In genomic region chr15:90265271-90266060, GRCh38 we compare ENCODE assay signal across 1 cellular context.
TF ChIP-seq lines count a peak whose summit lies in the region.

TSS of gene NGRN (plus strand) at chr15:90265672. CDS start at chr15:90265713, 41 bp downstream.

TF ChIP-seq in HEK293, 187 proteins besides CTCF, POLR2A, EP300 and RAD21 (continued from another document):
- TF ChIP-seq ZNF561 (tag by site-specific recombination; IDR thresholded peaks at IDR 0.05; ENCODE audit: borderline replicate concordance) (peak; percentile 52; the same call in 1 of the 2 replicates), ZNF654 (tag by site-specific recombination; IDR thresholded peaks at IDR 0.05; ENCODE audit: low read depth) (no peak), ZNF785 (tag by site-specific recombination; IDR thresholded peaks at IDR 0.05) (no peak), ZNF596 (tag by site-specific recombination; IDR thresholded peaks at IDR 0.05) (no peak), ZFP69B (tag by site-specific recombination; IDR thresholded peaks at IDR 0.05) (0 out of 2 replicates have a peak, but pooled peaks have one; percentile 56), ZNF707 (tag by site-specific recombination; IDR thresholded peaks at IDR 0.05) (no peak), ZBTB11 (tag by site-specific recombination; conservative IDR thresholded peaks at IDR 0.05; ENCODE audit: low read depth) (peak; percentile 90), ZNF488 (tag by site-specific recombination; IDR thresholded peaks at IDR 0.05) (no peak), BCL11A (tag by site-specific recombination; IDR thresholded peaks at IDR 0.05; ENCODE audit: low read depth) (no peak), YY2 (tag by site-specific recombination; IDR thresholded peaks at IDR 0.05) (peak; percentile 49), PATZ1 (tag by site-specific recombination; IDR thresholded peaks at IDR 0.05) (peak; percentile 96), RBAK (tag by site-specific recombination; IDR thresholded peaks at IDR 0.05) (no peak), ZSCAN30 (tag by site-specific recombination; IDR thresholded peaks at IDR 0.05) (peak; percentile 61), ZNF837 (tag by site-specific recombination; IDR thresholded peaks at IDR 0.05) (no peak), ZSCAN5A (tag by site-specific recombination; IDR thresholded peaks at IDR 0.05) (no peak; the same call in 1 of the 2 replicates), ZSCAN4 (tag by site-specific recombination; IDR thresholded peaks at IDR 0.05) (no peak; the same call in 1 of the 2 replicates), ZNF354C (tag by site-specific recombination; IDR thresholded peaks at IDR 0.05; ENCODE audit: borderline replicate concordance, low read depth) (no peak), ELK4 (IDR thresholded peaks at IDR 0.05; ENCODE audit: borderline replicate concordance, low read depth, low read length) (no peak; the same call in 1 of the 2 replicates), ZNF341 (tag by site-specific recombination; IDR thresholded peaks at IDR 0.05; ENCODE audit: low read depth) (peak; percentile 49), HOXA7 (CRISPR knock-in tag; IDR thresholded peaks at IDR 0.05; ENCODE audit: borderline replicate concordance) (no peak), GFI1B (tag by site-specific recombination; IDR thresholded peaks at IDR 0.05) (peak; percentile 9; the same call in 1 of the 2 replicates), ZNF221 (tag by site-specific recombination; IDR thresholded peaks at IDR 0.05; ENCODE audit: borderline replicate concordance) (no peak), ZNF211 (tag by site-specific recombination; IDR thresholded peaks at IDR 0.05; ENCODE audit: low read depth) (no peak), SETDB1 (IDR thresholded peaks at IDR 0.05; ENCODE audit: insufficient read length, low read length) (peak; percentile 41), ZNF223 (tag by site-specific recombination; IDR thresholded peaks at IDR 0.05) (no peak)
- TF ChIP-seq, protein P1, sequence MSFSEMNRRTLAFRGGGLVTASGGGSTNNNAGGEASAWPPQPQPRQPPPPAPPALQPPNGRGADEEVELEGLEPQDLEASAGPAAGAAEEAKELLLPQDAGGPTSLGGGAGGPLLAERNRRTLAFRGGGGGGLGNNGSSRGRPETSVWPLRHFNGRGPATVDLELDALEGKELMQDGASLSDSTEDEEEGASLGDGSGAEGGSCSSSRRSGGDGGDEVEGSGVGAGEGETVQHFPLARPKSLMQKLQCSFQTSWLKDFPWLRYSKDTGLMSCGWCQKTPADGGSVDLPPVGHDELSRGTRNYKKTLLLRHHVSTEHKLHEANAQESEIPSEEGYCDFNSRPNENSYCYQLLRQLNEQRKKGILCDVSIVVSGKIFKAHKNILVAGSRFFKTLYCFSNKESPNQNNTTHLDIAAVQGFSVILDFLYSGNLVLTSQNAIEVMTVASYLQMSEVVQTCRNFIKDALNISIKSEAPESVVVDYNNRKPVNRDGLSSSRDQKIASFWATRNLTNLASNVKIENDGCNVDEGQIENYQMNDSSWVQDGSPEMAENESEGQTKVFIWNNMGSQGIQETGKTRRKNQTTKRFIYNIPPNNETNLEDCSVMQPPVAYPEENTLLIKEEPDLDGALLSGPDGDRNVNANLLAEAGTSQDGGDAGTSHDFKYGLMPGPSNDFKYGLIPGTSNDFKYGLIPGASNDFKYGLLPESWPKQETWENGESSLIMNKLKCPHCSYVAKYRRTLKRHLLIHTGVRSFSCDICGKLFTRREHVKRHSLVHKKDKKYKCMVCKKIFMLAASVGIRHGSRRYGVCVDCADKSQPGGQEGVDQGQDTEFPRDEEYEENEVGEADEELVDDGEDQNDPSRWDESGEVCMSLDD (tag by site-specific recombination; IDR thresholded peaks at IDR 0.05) = peak; percentile 47
- TF ChIP-seq, protein P2, sequence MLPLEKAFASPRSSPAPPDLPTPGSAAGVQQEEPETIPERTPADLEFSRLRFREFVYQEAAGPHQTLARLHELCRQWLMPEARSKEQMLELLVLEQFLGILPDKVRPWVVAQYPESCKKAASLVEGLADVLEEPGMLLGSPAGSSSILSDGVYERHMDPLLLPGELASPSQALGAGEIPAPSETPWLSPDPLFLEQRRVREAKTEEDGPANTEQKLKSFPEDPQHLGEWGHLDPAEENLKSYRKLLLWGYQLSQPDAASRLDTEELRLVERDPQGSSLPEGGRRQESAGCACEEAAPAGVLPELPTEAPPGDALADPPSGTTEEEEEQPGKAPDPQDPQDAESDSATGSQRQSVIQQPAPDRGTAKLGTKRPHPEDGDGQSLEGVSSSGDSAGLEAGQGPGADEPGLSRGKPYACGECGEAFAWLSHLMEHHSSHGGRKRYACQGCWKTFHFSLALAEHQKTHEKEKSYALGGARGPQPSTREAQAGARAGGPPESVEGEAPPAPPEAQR (tag by site-specific recombination; IDR thresholded peaks at IDR 0.05) = no peak
- TF ChIP-seq, protein P3, sequence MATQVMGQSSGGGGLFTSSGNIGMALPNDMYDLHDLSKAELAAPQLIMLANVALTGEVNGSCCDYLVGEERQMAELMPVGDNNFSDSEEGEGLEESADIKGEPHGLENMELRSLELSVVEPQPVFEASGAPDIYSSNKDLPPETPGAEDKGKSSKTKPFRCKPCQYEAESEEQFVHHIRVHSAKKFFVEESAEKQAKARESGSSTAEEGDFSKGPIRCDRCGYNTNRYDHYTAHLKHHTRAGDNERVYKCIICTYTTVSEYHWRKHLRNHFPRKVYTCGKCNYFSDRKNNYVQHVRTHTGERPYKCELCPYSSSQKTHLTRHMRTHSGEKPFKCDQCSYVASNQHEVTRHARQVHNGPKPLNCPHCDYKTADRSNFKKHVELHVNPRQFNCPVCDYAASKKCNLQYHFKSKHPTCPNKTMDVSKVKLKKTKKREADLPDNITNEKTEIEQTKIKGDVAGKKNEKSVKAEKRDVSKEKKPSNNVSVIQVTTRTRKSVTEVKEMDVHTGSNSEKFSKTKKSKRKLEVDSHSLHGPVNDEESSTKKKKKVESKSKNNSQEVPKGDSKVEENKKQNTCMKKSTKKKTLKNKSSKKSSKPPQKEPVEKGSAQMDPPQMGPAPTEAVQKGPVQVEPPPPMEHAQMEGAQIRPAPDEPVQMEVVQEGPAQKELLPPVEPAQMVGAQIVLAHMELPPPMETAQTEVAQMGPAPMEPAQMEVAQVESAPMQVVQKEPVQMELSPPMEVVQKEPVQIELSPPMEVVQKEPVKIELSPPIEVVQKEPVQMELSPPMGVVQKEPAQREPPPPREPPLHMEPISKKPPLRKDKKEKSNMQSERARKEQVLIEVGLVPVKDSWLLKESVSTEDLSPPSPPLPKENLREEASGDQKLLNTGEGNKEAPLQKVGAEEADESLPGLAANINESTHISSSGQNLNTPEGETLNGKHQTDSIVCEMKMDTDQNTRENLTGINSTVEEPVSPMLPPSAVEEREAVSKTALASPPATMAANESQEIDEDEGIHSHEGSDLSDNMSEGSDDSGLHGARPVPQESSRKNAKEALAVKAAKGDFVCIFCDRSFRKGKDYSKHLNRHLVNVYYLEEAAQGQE (tag by site-specific recombination; IDR thresholded peaks at IDR 0.05) = 0 out of 2 replicates have a peak, but pooled peaks have one; percentile 16
